Comparison of ENCODE assay signal across 25 cellular contexts in the genomic region with DNA sequence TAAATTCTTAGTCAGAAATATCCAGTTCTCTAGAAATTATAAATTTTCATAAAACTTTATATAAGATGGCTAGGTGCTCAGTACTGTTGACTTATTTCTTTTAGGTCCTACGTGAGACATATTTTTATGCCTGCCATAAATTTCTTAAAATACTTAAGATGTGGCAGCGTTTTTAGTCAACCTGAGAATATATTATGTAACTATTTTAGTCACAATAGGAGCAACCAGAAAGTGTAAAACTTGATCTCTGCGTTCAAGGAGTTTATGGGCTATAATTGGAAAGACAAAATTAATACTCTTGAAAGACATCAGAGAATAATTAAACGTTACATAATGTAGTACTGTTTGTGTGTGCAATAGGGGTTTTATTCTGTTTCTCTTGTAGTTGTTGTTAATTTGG.
"Had no signal": no experiment of that assay in that cellular context is flagged by ENCODE, and none has a peak within 500 bp of the region (broad histone marks: within the 10 kb centered on the region; RNA-seq: fewer than 3 reads in every experiment).

No MANE protein-coding gene starts in this region.

- H3K9me3 ChIP-seq: colonic mucosa, esophagus squamous epithelium, gastrocnemius medialis, heart right ventricle, left lung, lower lobe of right lung had no signal

- H3K4me3 ChIP-seq: colonic mucosa, esophagus squamous epithelium, gastrocnemius medialis, heart right ventricle, left lung, lower lobe of right lung had no signal

- ATAC-seq: effector memory CD8-positive, alpha-beta T cell; esophagus mucosa; gastrocnemius medialis; heart right ventricle; left cardiac atrium; left lung; left ventricle myocardium superior; lower lobe of right lung; naive thymus-derived CD4-positive, alpha-beta T cell had no signal

- H3K4me1 ChIP-seq: colonic mucosa, esophagus squamous epithelium, left lung, lower lobe of right lung had no signal

- FAIRE-seq: islet of Langerhans, keratinocyte had no signal

- H3K36me3 ChIP-seq: colonic mucosa, esophagus squamous epithelium, gastrocnemius medialis, left lung had no signal

- H3K27ac ChIP-seq: colonic mucosa, epithelial cell of prostate, esophagus squamous epithelium, gastrocnemius medialis, heart right ventricle, left lung, lower lobe of right lung had no signal

- H3K27me3 ChIP-seq: colonic mucosa, esophagus squamous epithelium, gastrocnemius medialis, heart right ventricle, left lung had no signal

- DNase-seq: colonic mucosa; cortex of kidney; effector CD8-positive, alpha-beta T cell; effector memory CD8-positive, alpha-beta T cell; endodermal cell; erythroblast; esophagus squamous epithelium; foreskin fibroblast; foreskin melanocyte; gastrocnemius medialis; glutamatergic neuron; head of caudate nucleus; heart right ventricle; hippocampal formation; left cardiac atrium; left lung; left ventricle myocardium superior; lower lobe of right lung; mesenchymal stem cell; midbrain; naive thymus-derived CD4-positive, alpha-beta T cell had no signal
